Comparison of ENCODE assay signal across 10 cellular contexts in genomic region chr11:112227471-112227870, GRCh38. TPM values are rescaled to one million over a fixed set of nuclear protein-coding genes. Genes with fewer than 3 reads are reported as not detected.
DNase-seq lines count a peak whose midpoint lies in the region; ATAC-seq and TF ChIP-seq lines count a peak whose summit lies in the region.
"Had no signal": no experiment of that assay in that cellular context is flagged by ENCODE, and none has a peak within 500 bp of the region (broad histone marks: within the 10 kb centered on the region; RNA-seq: fewer than 3 reads in every experiment).

No MANE protein-coding gene starts in this region.

- H3K27me3 ChIP-seq in left ventricle myocardium inferior (ENCODE audit: low read depth) (no peaks in the 10 kb centered on the region), breast epithelium (no peaks in the 10 kb centered on the region)

- no peak for TF ChIP-seq POLR2A in breast epithelium (IDR thresholded peaks at IDR 0.05)

- H3K36me3 ChIP-seq in left ventricle myocardium inferior (peaks cover 35% of the 10 kb centered on the region), breast epithelium (no peaks in the 10 kb centered on the region), mesodermal cell (ENCODE audit: control insufficient read depth, insufficient read depth, low read length) (peaks cover 29% of the 10 kb centered on the region)

- TF ChIP-seq CTCF in left ventricle myocardium inferior (IDR thresholded peaks at IDR 0.05; ENCODE audit: borderline replicate concordance): no peak
- TF ChIP-seq CTCF in breast epithelium (IDR thresholded peaks at IDR 0.05): no peak

- peak overlapping the region; percentile 96 for H3K27ac ChIP-seq in left ventricle myocardium inferior (replicated peaks)
- peak overlapping the region in 1 of 2 donors; percentile 98 for H3K27ac ChIP-seq in breast epithelium
- no peak overlapping the region for H3K27ac ChIP-seq in mesodermal cell (ENCODE audit: low read depth, low read length, severe bottlenecking)

- ATAC-seq in left cardiac atrium (no peak), GM18868 (IDR thresholded peaks at IDR 0.05; ENCODE audit: unreplicated experiment) (no peak)

- intact Hi-C loops in left ventricle myocardium inferior (cut with micrococcal nuclease): no loop called here
- intact Hi-C loops in left cardiac atrium (cut with DNase I): no loop called here
- intact Hi-C loops in breast epithelium (cut with DNase I; ENCODE audit: low total_unique reads): loop anchor here (5.0 kb wide), 1 partner anchor 1030 kb away; no protein-coding TSS in a partner anchor

- peak overlapping the region; percentile 71 for H3K4me3 ChIP-seq in left ventricle myocardium inferior
- peak overlapping the region; percentile 76 to 99 (median 80) for H3K4me3 ChIP-seq in breast epithelium
- peak overlapping the region; percentile 70 for H3K4me3 ChIP-seq in mesodermal cell (ENCODE audit: extremely low read depth, insufficient read depth, low read length, poor library complexity, severe bottlenecking)

- 50 to 71% methylated on average over 2 to 4 of the region's 4 CpGs for WGBS in mesodermal cell (ENCODE audit: insufficient coverage in 2 of 2), 2 experiments

- DNase-seq in left ventricle myocardium inferior: no peak
- DNase-seq in left cardiac atrium: no peak
- no peak for DNase-seq in breast epithelium (ENCODE audit: low spot score in 2 of 2)
- DNase-seq in NCI-H1694 (lab: John Stamatoyannopoulos, UW): no peak
- no peak for DNase-seq in occipital lobe (lab: John Stamatoyannopoulos, UW)
- no peak for DNase-seq in amygdala (lab: John Stamatoyannopoulos, UW)
- DNase-seq: DMS79 had no signal

- H3K4me1 ChIP-seq in left ventricle myocardium inferior (peaks cover 23% of the 10 kb centered on the region), breast epithelium (peaks cover 0 to 7% of the 10 kb centered on the region in 2 donors), mesodermal cell (ENCODE audit: control insufficient read depth, insufficient read depth, low read length, poor library complexity, severe bottlenecking) (no peaks in the 10 kb centered on the region)

- H3K9me3 ChIP-seq in left ventricle myocardium inferior (replicated peaks): no peaks in the 10 kb centered on the region
- H3K9me3 ChIP-seq in breast epithelium: no peaks in the 10 kb centered on the region
- no peaks in the 10 kb centered on the region for H3K9me3 ChIP-seq in mesodermal cell (ENCODE audit: control insufficient read depth, low read length)

RNA-seq across cellular contexts. Expression of gene PTS, which starts 1.2 kb away (rescaled TPM):
- total RNA-seq in left ventricle myocardium inferior: 27.0 TPM
- 10 to 100 TPM; 21.3 to 37.1 TPM for total RNA-seq in left cardiac atrium
- total RNA-seq in breast epithelium: 10 to 100 TPM; 21.8 to 40.4 (median 38.7) TPM
- 26.1 TPM for polyA plus RNA-seq in mesodermal cell (2013, experiment 1 of 2)
- polyA plus RNA-seq in mesodermal cell (2013, experiment 2 of 2): 39.4 TPM
- 28.2 TPM for total RNA-seq in occipital lobe

RNA-seq across cellular contexts. Expression of gene PLET1, which starts 33.2 kb away (rescaled TPM):
- total RNA-seq in left ventricle myocardium inferior: not detected
- not detected for total RNA-seq in left cardiac atrium
- not detected for total RNA-seq in breast epithelium
- polyA plus RNA-seq in mesodermal cell (2013, experiment 1 of 2): not detected
- not detected for polyA plus RNA-seq in mesodermal cell (2013, experiment 2 of 2)
- total RNA-seq in occipital lobe: not detected
- total RNA-seq: dermis microvascular lymphatic vessel endothelial cell had no signal

RNA-seq across cellular contexts. Expression of gene BCO2, which starts 52.2 kb away (rescaled TPM):
- total RNA-seq in left ventricle myocardium inferior (169 TPM), left cardiac atrium (10 to 100 TPM; 53.3 to 92.2 TPM), breast epithelium (10 to 100 TPM in 1 of 3 donors, 1 to 10 TPM in 2; 3.4 to 10.8 (median 5.2) TPM), occipital lobe (2.8 TPM)
- 1.1 TPM for polyA plus RNA-seq in mesodermal cell (2013, experiment 1 of 2)
- 2.0 TPM for polyA plus RNA-seq in mesodermal cell (2013, experiment 2 of 2)

Comparison
In these comparisons a context has a peak if more than half of its experiments do, and no peak if none do; other contexts are left out.
1. RNA of gene BCO2, which starts 52.2 kb away (total RNA-seq): 169 TPM in left ventricle myocardium inferior (single experiment) and 53.3 to 92.2 TPM in left cardiac atrium; 3.4 to 10.8 TPM in breast epithelium and 2.8 TPM in occipital lobe (single experiment); every median in the first group is over 4 times any median in the second.
2. Peak in every context shown above with its lines, with median percentiles within 50 percentile points of each other: H3K4me3 ChIP-seq.